In the genomic region with DNA sequence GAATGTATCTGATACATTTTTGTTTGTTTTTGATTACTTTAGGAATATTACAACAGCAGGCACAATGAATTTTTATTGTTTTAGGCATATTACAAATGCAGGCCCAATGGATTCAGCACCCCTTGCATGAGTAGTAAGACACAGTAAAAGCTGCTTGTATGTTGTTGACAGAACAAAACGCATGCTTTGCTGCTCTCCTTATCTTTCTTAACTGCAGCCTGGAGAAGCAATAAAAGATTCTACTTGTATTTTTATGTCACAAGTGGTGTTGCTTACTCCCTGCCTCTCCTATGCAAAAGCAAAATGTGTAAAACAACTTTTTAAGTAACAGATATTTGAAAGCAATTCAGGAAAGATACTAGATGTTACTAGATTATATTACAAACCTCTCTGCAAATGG, we compare ENCODE assay signal across 27 cellular contexts.
"Had no signal": no experiment of that assay in that cellular context is flagged by ENCODE, and none has a peak within 500 bp of the region (broad histone marks: within the 10 kb centered on the region; RNA-seq: fewer than 3 reads in every experiment).

No MANE protein-coding gene starts in this region.

- H3K4me3 ChIP-seq: colonic mucosa, esophagus muscularis mucosa, heart right ventricle, lower lobe of right lung, ovary, psoas muscle, sigmoid colon, spleen, testis, tibial artery, upper lobe of left lung had no signal

- H3K4me1 ChIP-seq: colonic mucosa, heart right ventricle, lower lobe of right lung, psoas muscle, sigmoid colon, testis, tibial artery, upper lobe of left lung had no signal

- H3K36me3 ChIP-seq: colonic mucosa, esophagus muscularis mucosa, heart right ventricle, lower lobe of right lung, ovary, sigmoid colon, spleen, tibial artery, upper lobe of left lung had no signal

- DNase-seq: colonic mucosa; effector memory CD4-positive, alpha-beta T cell; foreskin melanocyte; glutamatergic neuron; heart right ventricle; hypothalamus; immature natural killer cell; islet precursor cell; kidney glomerular epithelial cell; left ventricle myocardium superior; lower lobe of right lung; natural killer cell; occipital lobe; ovary; posterior cingulate gyrus; psoas muscle; right cardiac atrium; sigmoid colon; spleen; stimulated activated CD4-positive, alpha-beta T cell treated with anti-CD3 and anti-CD28 coated beads, Interleukin-4, amount 100 ng/mL, for 4 hours; stimulated activated naive CD8-positive, alpha-beta T cell treated with anti-CD3 and anti-CD28 coated beads, Interleukin-15, Interleukin-2, amounts not matched to agents 100 U/mL and 50 U/mL, for 24 hours; substantia nigra; testis; tibial artery; upper lobe of left lung had no signal

- H3K9me3 ChIP-seq: colonic mucosa, esophagus muscularis mucosa, lower lobe of right lung, ovary, psoas muscle, testis, tibial artery, upper lobe of left lung had no signal

- ATAC-seq: heart right ventricle; left ventricle myocardium superior; lower lobe of right lung; natural killer cell; psoas muscle; right cardiac atrium; stimulated activated memory B cell treated with anti-CD40 and anti-IgM and Interleukin-4, amounts not matched to agents 10 μg/mL and 1 μg/mL and 100 μg/mL, for 72 hours; stimulated activated naive CD8-positive, alpha-beta T cell treated with anti-CD3 and anti-CD28 coated beads, Interleukin-15, Interleukin-2, amounts not matched to agents 100 U/mL and 50 U/mL, for 24 hours had no signal

- H3K27ac ChIP-seq: colonic mucosa, esophagus muscularis mucosa, heart right ventricle, lower lobe of right lung, ovary, psoas muscle, sigmoid colon, testis, tibial artery, upper lobe of left lung had no signal

- H3K27me3 ChIP-seq: colonic mucosa, esophagus muscularis mucosa, heart right ventricle, ovary, sigmoid colon, spleen, testis, tibial artery, upper lobe of left lung had no signal
